Comparison of ENCODE assay signal across 1 cellular context in the genomic region with DNA sequence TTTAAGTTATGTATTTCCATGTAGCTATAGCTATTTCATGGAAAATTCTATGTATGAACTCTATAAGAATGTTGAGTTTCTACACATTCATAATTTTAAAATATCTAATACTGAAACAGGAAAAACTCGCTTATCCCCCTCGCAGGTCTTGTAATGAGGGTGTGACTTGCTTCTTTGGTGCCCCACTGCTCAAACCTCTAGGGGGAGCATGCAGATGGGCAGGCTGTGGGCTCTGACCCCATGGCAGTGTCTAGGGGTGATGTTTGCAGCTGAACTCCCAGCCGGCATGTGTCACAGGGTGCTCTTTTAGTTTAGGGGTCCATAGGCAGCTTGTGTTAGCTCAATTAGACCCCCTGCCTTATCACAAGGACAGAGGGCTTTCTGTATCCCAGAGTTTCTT.
TF ChIP-seq lines count a peak whose summit lies in the region.

No MANE protein-coding gene starts in this region.

TF ChIP-seq in WTC11, 78 proteins besides CTCF, POLR2A, EP300 and RAD21 (continued from another document):
- TF ChIP-seq, protein P1, sequence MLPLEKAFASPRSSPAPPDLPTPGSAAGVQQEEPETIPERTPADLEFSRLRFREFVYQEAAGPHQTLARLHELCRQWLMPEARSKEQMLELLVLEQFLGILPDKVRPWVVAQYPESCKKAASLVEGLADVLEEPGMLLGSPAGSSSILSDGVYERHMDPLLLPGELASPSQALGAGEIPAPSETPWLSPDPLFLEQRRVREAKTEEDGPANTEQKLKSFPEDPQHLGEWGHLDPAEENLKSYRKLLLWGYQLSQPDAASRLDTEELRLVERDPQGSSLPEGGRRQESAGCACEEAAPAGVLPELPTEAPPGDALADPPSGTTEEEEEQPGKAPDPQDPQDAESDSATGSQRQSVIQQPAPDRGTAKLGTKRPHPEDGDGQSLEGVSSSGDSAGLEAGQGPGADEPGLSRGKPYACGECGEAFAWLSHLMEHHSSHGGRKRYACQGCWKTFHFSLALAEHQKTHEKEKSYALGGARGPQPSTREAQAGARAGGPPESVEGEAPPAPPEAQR (CRISPR knock-in tag; IDR thresholded peaks at IDR 0.05) = no peak
- no peak for TF ChIP-seq NFYB (CRISPR knock-in tag; conservative IDR thresholded peaks at IDR 0.05; ENCODE audit: low read depth)
- TF ChIP-seq, protein P2, sequence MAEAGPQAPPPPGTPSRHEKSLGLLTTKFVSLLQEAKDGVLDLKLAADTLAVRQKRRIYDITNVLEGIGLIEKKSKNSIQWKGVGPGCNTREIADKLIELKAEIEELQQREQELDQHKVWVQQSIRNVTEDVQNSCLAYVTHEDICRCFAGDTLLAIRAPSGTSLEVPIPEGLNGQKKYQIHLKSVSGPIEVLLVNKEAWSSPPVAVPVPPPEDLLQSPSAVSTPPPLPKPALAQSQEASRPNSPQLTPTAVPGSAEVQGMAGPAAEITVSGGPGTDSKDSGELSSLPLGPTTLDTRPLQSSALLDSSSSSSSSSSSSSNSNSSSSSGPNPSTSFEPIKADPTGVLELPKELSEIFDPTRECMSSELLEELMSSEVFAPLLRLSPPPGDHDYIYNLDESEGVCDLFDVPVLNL (CRISPR knock-in tag; IDR thresholded peaks at IDR 0.05; ENCODE audit: borderline replicate concordance, low read depth) = no peak
- TF ChIP-seq, protein P3, sequence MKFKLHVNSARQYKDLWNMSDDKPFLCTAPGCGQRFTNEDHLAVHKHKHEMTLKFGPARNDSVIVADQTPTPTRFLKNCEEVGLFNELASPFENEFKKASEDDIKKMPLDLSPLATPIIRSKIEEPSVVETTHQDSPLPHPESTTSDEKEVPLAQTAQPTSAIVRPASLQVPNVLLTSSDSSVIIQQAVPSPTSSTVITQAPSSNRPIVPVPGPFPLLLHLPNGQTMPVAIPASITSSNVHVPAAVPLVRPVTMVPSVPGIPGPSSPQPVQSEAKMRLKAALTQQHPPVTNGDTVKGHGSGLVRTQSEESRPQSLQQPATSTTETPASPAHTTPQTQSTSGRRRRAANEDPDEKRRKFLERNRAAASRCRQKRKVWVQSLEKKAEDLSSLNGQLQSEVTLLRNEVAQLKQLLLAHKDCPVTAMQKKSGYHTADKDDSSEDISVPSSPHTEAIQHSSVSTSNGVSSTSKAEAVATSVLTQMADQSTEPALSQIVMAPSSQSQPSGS (CRISPR knock-in tag; IDR thresholded peaks at IDR 0.05; ENCODE audit: borderline replicate concordance, low read depth) = no peak
